7 cellular contexts compared by ENCODE assay signal in the genomic region with DNA sequence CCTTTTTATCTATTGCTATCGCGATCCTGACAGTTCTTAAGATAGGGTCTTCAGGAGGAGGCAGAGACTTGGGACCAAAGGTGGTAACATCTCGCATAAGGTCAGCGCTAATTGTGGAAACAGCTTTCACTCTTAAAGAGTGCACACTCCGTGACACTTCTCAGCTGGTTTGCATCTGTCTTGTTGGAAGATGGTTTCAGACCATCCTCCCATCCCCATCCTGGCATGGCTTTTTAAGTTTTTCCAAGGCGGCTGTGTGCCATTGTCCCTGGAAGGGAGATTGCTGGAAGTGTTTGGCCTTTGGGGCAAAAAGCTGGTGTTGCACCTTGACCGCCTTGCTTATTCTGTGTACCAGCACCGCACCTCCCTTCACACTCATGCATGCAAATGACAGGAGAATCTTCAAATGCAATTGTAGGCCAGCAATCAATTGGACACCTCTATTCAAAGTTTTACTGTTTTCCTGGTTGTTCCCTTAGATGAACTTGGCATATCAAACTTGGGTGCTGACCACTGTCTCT. TPM values are rescaled to one million over a fixed set of nuclear protein-coding genes. Genes with fewer than 3 reads are reported as not detected.
A peak's percentile ranks its signal among the peaks of the same experiment; 100 is the strongest.
DNase-seq lines count a peak whose midpoint lies in the region; ATAC-seq lines count a peak whose summit lies in the region.

No MANE protein-coding gene starts in this region.

- no peaks in the 10 kb centered on the region for H3K9me3 ChIP-seq in iPS-15b (ENCODE audit: control insufficient read depth, insufficient read depth, low read length)

- H3K9me3 Mint-ChIP-seq in activated CD4-positive, alpha-beta memory T cell treated with anti-CD3 and anti-CD28 coated beads for 36 hours: no peaks in the 10 kb centered on the region
- H3K9me3 Mint-ChIP-seq in stimulated activated naive B cell treated with anti-CD40 and anti-IgM and Interleukin-4, amounts not matched to agents 10 μg/mL and 1 μg/mL and 100 μg/mL, for 72 hours: no peaks in the 10 kb centered on the region

- peak overlapping the region; percentile 41 for H3K4me3 ChIP-seq in iPS-15b (ENCODE audit: low read depth, low read length)

- POLR2A ChIA-PET in activated CD4-positive, alpha-beta memory T cell treated with anti-CD3 and anti-CD28 coated beads for 36 hours (lab: Charles Lee): interaction anchor here (0.6 to 2.2 kb wide), 5 partner anchors 9 to 744 kb away, joined by 3 to 5 read pairs (median 3); partner anchors contain the start of gene SYNRG

- H3K9ac ChIP-seq in iPS-15b (ENCODE audit: low read depth, low read length): no peak overlapping the region

- intact Hi-C loops in activated CD4-positive, alpha-beta memory T cell treated with anti-CD3 and anti-CD28 coated beads for 36 hours (cut with micrococcal nuclease): no loop called here

- no peaks in the 10 kb centered on the region for H3K27me3 Mint-ChIP-seq in activated CD4-positive, alpha-beta memory T cell treated with anti-CD3 and anti-CD28 coated beads for 36 hours
- no peaks in the 10 kb centered on the region for H3K27me3 Mint-ChIP-seq in stimulated activated naive B cell treated with anti-CD40 and anti-IgM and Interleukin-4, amounts not matched to agents 10 μg/mL and 1 μg/mL and 100 μg/mL, for 72 hours

- no peaks in the 10 kb centered on the region for H3K4me1 ChIP-seq in iPS-15b (ENCODE audit: control insufficient read depth, insufficient read depth, low read length)

- no peaks in the 10 kb centered on the region for H3K36me3 Mint-ChIP-seq in activated CD4-positive, alpha-beta memory T cell treated with anti-CD3 and anti-CD28 coated beads for 36 hours
- H3K36me3 Mint-ChIP-seq in stimulated activated naive B cell treated with anti-CD40 and anti-IgM and Interleukin-4, amounts not matched to agents 10 μg/mL and 1 μg/mL and 100 μg/mL, for 72 hours: peaks cover 3 to 18% of the 10 kb centered on the region in 2 donors

- peak; percentile 47 for DNase-seq in HT-29 (ENCODE audit: low spot score)
- no peak for DNase-seq in activated CD4-positive, alpha-beta memory T cell treated with anti-CD3 and anti-CD28 coated beads for 36 hours
- no peak for DNase-seq in stimulated activated naive B cell treated with anti-CD40 and anti-IgM and Interleukin-4, amounts not matched to agents 10 μg/mL and 1 μg/mL and 100 μg/mL, for 72 hours
- no peak for DNase-seq in GF-D8 (lab: John Stamatoyannopoulos, UW)
- no peak for DNase-seq in NCI-H146 treated with DMSO at 0.1 percent for 48 hours (lab: John Stamatoyannopoulos, UW; ENCODE audit: unreplicated experiment)

- peaks cover 61% of the 10 kb centered on the region for H3K4me1 Mint-ChIP-seq in activated CD4-positive, alpha-beta memory T cell treated with anti-CD3 and anti-CD28 coated beads for 36 hours (ENCODE audit: low read depth)
- H3K4me1 Mint-ChIP-seq in stimulated activated naive B cell treated with anti-CD40 and anti-IgM and Interleukin-4, amounts not matched to agents 10 μg/mL and 1 μg/mL and 100 μg/mL, for 72 hours: peaks cover 36 to 67% of the 10 kb centered on the region in 2 donors

- H3K36me3 ChIP-seq in iPS-15b (ENCODE audit: control insufficient read depth, insufficient read depth, low read length): no peaks in the 10 kb centered on the region

- no peak overlapping the region for H3K27ac Mint-ChIP-seq in activated CD4-positive, alpha-beta memory T cell treated with anti-CD3 and anti-CD28 coated beads for 36 hours
- no peak overlapping the region for H3K27ac Mint-ChIP-seq in stimulated activated naive B cell treated with anti-CD40 and anti-IgM and Interleukin-4, amounts not matched to agents 10 μg/mL and 1 μg/mL and 100 μg/mL, for 72 hours

- ATAC-seq in stimulated activated naive B cell treated with anti-CD40 and anti-IgM and Interleukin-4, amounts not matched to agents 10 μg/mL and 1 μg/mL and 100 μg/mL, for 72 hours (replicated peaks): no peak
- ATAC-seq in HG02870 (IDR thresholded peaks at IDR 0.05; ENCODE audit: unreplicated experiment): no peak

- H3K4me3 Mint-ChIP-seq in activated CD4-positive, alpha-beta memory T cell treated with anti-CD3 and anti-CD28 coated beads for 36 hours: peak overlapping the region; percentile 71
- H3K4me3 Mint-ChIP-seq in stimulated activated naive B cell treated with anti-CD40 and anti-IgM and Interleukin-4, amounts not matched to agents 10 μg/mL and 1 μg/mL and 100 μg/mL, for 72 hours: peak overlapping the region; percentile 80 to 97

- CTCF ChIA-PET in activated CD4-positive, alpha-beta memory T cell treated with anti-CD3 and anti-CD28 coated beads for 36 hours (lab: Charles Lee): interaction anchor here (0.5 to 12.0 kb wide), 7 partner anchors 20 to 335 kb away, joined by 3 to 265 read pairs (median 5); no protein-coding TSS in a partner anchor

- peaks cover 5% of the 10 kb centered on the region for H3K27me3 ChIP-seq in iPS-15b (ENCODE audit: control insufficient read depth, insufficient read depth, low read length)

RNA-seq across cellular contexts. Expression of gene SOCS7, which starts 1.5 kb away (rescaled TPM):
- 28.8 and 36.2 TPM in 2 replicates for total RNA-seq in HT-29 (2014; rRNA removed; shearing (Covaris generic))
- 10 to 100 TPM; 18.1 to 21.7 TPM for total RNA-seq in activated CD4-positive, alpha-beta memory T cell treated with anti-CD3 and anti-CD28 coated beads for 36 hours

RNA-seq across cellular contexts. Expression of gene GPR179, which starts 9.4 kb away (rescaled TPM):
- total RNA-seq in HT-29 (2014; rRNA removed; shearing (Covaris generic)): 0.03 and 0.13 TPM in 2 replicates
- total RNA-seq in activated CD4-positive, alpha-beta memory T cell treated with anti-CD3 and anti-CD28 coated beads for 36 hours: under 1 TPM; 0.02 to 0.10 TPM

RNA-seq across cellular contexts. Expression of gene MRPL45, which starts 56.2 kb away (rescaled TPM):
- 81.6 and 82.3 TPM in 2 replicates for total RNA-seq in HT-29 (2014; rRNA removed; shearing (Covaris generic))
- 10 to 100 TPM; 45.0 to 46.6 TPM for total RNA-seq in activated CD4-positive, alpha-beta memory T cell treated with anti-CD3 and anti-CD28 coated beads for 36 hours
